In genomic region chr1:230264342-230264741, GRCh38 we compare ENCODE assay signal across 15 cellular contexts.
"Had no signal": no experiment of that assay in that cellular context is flagged by ENCODE, and none has a peak within 500 bp of the region (broad histone marks: within the 10 kb centered on the region; RNA-seq: fewer than 3 reads in every experiment).

No MANE protein-coding gene starts in this region.

- ATAC-seq: heart left ventricle, left cardiac atrium, right cardiac atrium had no signal

- H3K27ac ChIP-seq: heart left ventricle, pancreas, stomach, suprapubic skin, tibial nerve, VCaP had no signal

- H3K27me3 ChIP-seq: heart left ventricle, pancreas, stomach, suprapubic skin, tibial nerve had no signal

- H3K9me3 Mint-ChIP-seq: activated naive CD4-positive, alpha-beta T cell treated with anti-CD3 and anti-CD28 coated beads, Interleukin-2, amount 10 ng/mL, durations not matched to agents 7 days and 5 days; nephron had no signal

- H3K4me1 ChIP-seq: suprapubic skin had no signal

- H3K27ac Mint-ChIP-seq: activated naive CD4-positive, alpha-beta T cell treated with anti-CD3 and anti-CD28 coated beads, Interleukin-2, amount 10 ng/mL, durations not matched to agents 7 days and 5 days; nephron had no signal

- H3K4me3 ChIP-seq: heart left ventricle, pancreas, stomach, suprapubic skin, tibial nerve had no signal

- H3K9me3 ChIP-seq: heart left ventricle, pancreas, stomach, suprapubic skin, tibial nerve had no signal

- H3K4me3 Mint-ChIP-seq: activated naive CD4-positive, alpha-beta T cell treated with anti-CD3 and anti-CD28 coated beads, Interleukin-2, amount 10 ng/mL, durations not matched to agents 7 days and 5 days; nephron had no signal

- DNase-seq: activated CD4-positive, alpha-beta T cell treated with anti-CD3 and anti-CD28 coated beads for 1 hour; activated CD4-positive, alpha-beta T cell treated with anti-CD3 and anti-CD28 coated beads, Interleukin-2, amount 50 U/mL, for 1 hour; activated naive CD4-positive, alpha-beta T cell treated with anti-CD3 and anti-CD28 coated beads, Interleukin-2, amount 10 ng/mL, durations not matched to agents 7 days and 5 days; amygdala; cortex of kidney; heart left ventricle; left cardiac atrium; right cardiac atrium; stimulated activated CD4-positive, alpha-beta T cell treated with anti-CD3 and anti-CD28 coated beads, Interleukin-1b, Interleukin-23, amount 100 ng/mL, for 48 hours; stomach had no signal

- H3K27me3 Mint-ChIP-seq: activated naive CD4-positive, alpha-beta T cell treated with anti-CD3 and anti-CD28 coated beads, Interleukin-2, amount 10 ng/mL, durations not matched to agents 7 days and 5 days had no signal
